In the genomic region with DNA sequence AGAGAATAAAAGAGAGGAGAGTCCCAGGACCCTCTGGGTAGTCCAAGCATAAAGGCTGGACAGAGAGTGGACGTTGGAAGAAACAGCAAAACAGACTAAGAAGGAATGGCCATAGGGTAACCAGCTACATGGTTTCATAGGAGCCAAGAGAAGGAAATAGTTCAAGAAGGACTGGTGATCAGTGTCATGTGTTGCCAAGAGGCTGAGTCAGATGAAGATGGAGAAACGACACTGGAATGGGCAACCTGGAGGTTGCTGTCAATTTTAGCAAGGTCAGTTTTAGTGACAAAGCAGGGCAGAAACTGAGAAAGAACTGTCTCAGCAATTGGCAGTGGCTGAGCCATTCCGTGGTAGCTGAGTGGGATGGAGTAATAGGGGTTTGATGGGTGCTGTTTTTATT, we compare ENCODE assay signal across 32 cellular contexts. TPM values are rescaled to one million over a fixed set of nuclear protein-coding genes. Genes with fewer than 3 reads are reported as not detected.
"Had no signal": no experiment of that assay in that cellular context is flagged by ENCODE, and none has a peak within 500 bp of the region (broad histone marks: within the 10 kb centered on the region; RNA-seq: fewer than 3 reads in every experiment).

No MANE protein-coding gene starts in this region.

- DNase-seq: activated CD4-positive, alpha-beta memory T cell treated with anti-CD3 and anti-CD28 coated beads, Interleukin-2, amount 10 ng/mL, durations not matched to agents 7 days and 5 days; activated CD4-positive, alpha-beta T cell treated with anti-CD3 and anti-CD28 coated beads for 1 hour; activated CD4-positive, alpha-beta T cell treated with anti-CD3 and anti-CD28 coated beads for 4 hours; activated CD4-positive, alpha-beta T cell treated with anti-CD3 and anti-CD28 coated beads, Interleukin-2, amount 10 ng/mL, durations not matched to agents 7 days and 5 days; activated CD4-positive, alpha-beta T cell treated with anti-CD3 and anti-CD28 coated beads, Interleukin-2, amount 50 U/mL, for 4 hours; activated CD8-positive, alpha-beta memory T cell treated with anti-CD3 and anti-CD28 coated beads, Interleukin-2, amount 50 U/mL, for 48 hours; activated gamma-delta T cell; activated naive CD4-positive, alpha-beta T cell; activated naive CD4-positive, alpha-beta T cell treated with anti-CD3 and anti-CD28 coated beads, Interleukin-2, amount 10 ng/mL, durations not matched to agents 7 days and 5 days; activated naive CD8-positive, alpha-beta T cell treated with anti-CD3 and anti-CD28 coated beads, Interleukin-2, amount 10 ng/mL, durations not matched to agents 7 days and 5 days; activated T-cell treated with anti-CD3 and anti-CD28 coated beads for 4 hours; activated T-cell treated with anti-CD3 and anti-CD28 coated beads, Interleukin-2, amount 50 U/mL, for 24 hours; activated T-cell treated with anti-CD3 and anti-CD28 coated beads, Interleukin-2, amount 50 U/mL, for 72 hours; brain microvascular endothelial cell; cortex of kidney; dermis blood vessel endothelial cell; effector CD4-positive, alpha-beta T cell; effector memory CD8-positive, alpha-beta T cell; erythroblast; foreskin fibroblast; T-helper 2 cell had no signal

- FAIRE-seq: bronchial epithelial cell, frontal cortex had no signal

- H3K4me1 ChIP-seq: esophagus muscularis mucosa had no signal

- H3K27ac ChIP-seq: ascending aorta, brain microvascular endothelial cell, esophagus muscularis mucosa, VCaP had no signal

- H3K4me3 ChIP-seq: ascending aorta, esophagus muscularis mucosa had no signal

- H3K27me3 ChIP-seq: ascending aorta, brain microvascular endothelial cell had no signal

- ATAC-seq: activated naive CD4-positive, alpha-beta T cell treated with anti-CD3 and anti-CD28 coated beads, Interleukin-2, amount 50 U/mL, for 72 hours; activated T-cell treated with anti-CD3 and anti-CD28 coated beads, Interleukin-2, amount 50 U/mL, for 72 hours; effector memory CD8-positive, alpha-beta T cell; WTC11 had no signal

- H3K9me3 ChIP-seq: ascending aorta, esophagus muscularis mucosa had no signal

- H3K36me3 ChIP-seq: ascending aorta, brain microvascular endothelial cell, esophagus muscularis mucosa had no signal

RNA-seq across cellular contexts. Expression of a gene that starts 41.4 kb away (rescaled TPM):
- total RNA-seq: activated CD4-positive, alpha-beta memory T cell treated with anti-CD3 and anti-CD28 coated beads, Interleukin-2, amount 10 ng/mL, durations not matched to agents 7 days and 5 days; activated CD4-positive, alpha-beta T cell treated with anti-CD3 and anti-CD28 coated beads, Interleukin-2, amount 10 ng/mL, durations not matched to agents 7 days and 5 days; activated naive CD4-positive, alpha-beta T cell treated with anti-CD3 and anti-CD28 coated beads, Interleukin-2, amount 50 U/mL, for 72 hours; activated naive CD8-positive, alpha-beta T cell treated with anti-CD3 and anti-CD28 coated beads, Interleukin-2, amount 10 ng/mL, durations not matched to agents 7 days and 5 days; activated T-cell treated with anti-CD3 and anti-CD28 coated beads, Interleukin-2, amount 50 U/mL, for 72 hours; ascending aorta; bronchial epithelial cell; cardiac septum; cerebellum; dermis blood vessel endothelial cell; esophagus muscularis mucosa; fibroblast of lung; frontal cortex; T-helper 1 cell treated with Interleukin-12 subunit alpha and Interleukin-12 subunit beta and Interleukin-4 antibody, amounts not matched to agents 30 ng/mL and 1 ng/mL, for 36 hours; WTC11 had no signal
- polyA plus RNA-seq: fibroblast of lung had no signal
